Comparison of ENCODE assay signal across 9 cellular contexts in the genomic region with DNA sequence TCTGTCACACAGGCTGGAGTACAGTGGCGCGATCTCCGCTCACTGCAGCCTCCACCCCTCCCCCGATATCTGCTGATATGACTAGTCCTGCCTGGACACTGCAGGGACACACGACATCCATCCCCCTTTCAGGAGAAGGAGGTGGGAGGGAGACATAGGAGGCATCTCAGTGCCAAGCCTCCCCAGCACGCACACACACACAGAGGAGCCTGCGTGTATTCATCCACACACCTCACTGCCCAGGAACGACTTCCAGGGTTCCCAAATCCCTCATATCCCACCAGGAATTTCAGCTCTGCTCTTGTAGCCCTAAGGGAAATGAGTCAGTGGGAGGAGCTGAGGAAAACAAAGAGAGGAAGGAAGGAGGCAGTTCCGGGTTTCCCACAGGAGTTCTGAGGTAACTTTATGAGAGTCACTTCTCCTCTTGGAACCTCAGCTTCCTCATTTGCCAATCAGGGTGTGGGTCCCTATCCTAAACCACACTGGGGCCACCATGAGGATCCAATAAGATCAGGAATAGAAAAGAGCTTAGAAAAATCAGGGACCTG. TPM values are rescaled to one million over a fixed set of nuclear protein-coding genes. Genes with fewer than 3 reads are reported as not detected.
A peak's percentile ranks its signal among the peaks of the same experiment; 100 is the strongest.
DNase-seq lines count a peak whose midpoint lies in the region; ATAC-seq and TF ChIP-seq lines count a peak whose summit lies in the region.
"Had no signal": no experiment of that assay in that cellular context is flagged by ENCODE, and none has a peak within 500 bp of the region (broad histone marks: within the 10 kb centered on the region; RNA-seq: fewer than 3 reads in every experiment).

No MANE protein-coding gene starts in this region.

- H3K4me1 Mint-ChIP-seq in activated CD4-positive, alpha-beta T cell treated with anti-CD3 and anti-CD28 coated beads for 36 hours: peaks cover 6% of the 10 kb centered on the region
- no peaks in the 10 kb centered on the region for H3K4me1 Mint-ChIP-seq in CD4-positive, alpha-beta T cell (ENCODE audit: low read depth)

- no peak overlapping the region for H3K9ac ChIP-seq in fibroblast of lung (ENCODE audit: insufficient read depth, low read length)

- CTCF ChIA-PET in RWPE1 (lab: Yijun Ruan, JAX): interaction anchor here (1.4 kb wide), 1 partner anchor 95 kb away, joined by 6 read pairs; no protein-coding TSS in a partner anchor
- CTCF ChIA-PET in activated CD4-positive, alpha-beta T cell treated with anti-CD3 and anti-CD28 coated beads for 36 hours (lab: Charles Lee): interaction anchor here (0.9 to 1.2 kb wide), 2 partner anchors 11 to 22 kb away, joined by 3 read pairs; no protein-coding TSS in a partner anchor
- CTCF ChIA-PET in CD4-positive, alpha-beta T cell (lab: Charles Lee): no interaction called here

- no peaks in the 10 kb centered on the region for H3K9me3 ChIP-seq in fibroblast of lung (ENCODE audit: control insufficient read depth, insufficient read depth, low read depth, low read length)
- H3K9me3 ChIP-seq in osteoblast (ENCODE audit: low read depth, low read length): no peaks in the 10 kb centered on the region
- no peaks in the 10 kb centered on the region for H3K9me3 ChIP-seq in effector memory CD4-positive, alpha-beta T cell (ENCODE audit: control insufficient read depth, low read length)
- no peaks in the 10 kb centered on the region for H3K9me3 ChIP-seq in CD4-positive, alpha-beta T cell (ENCODE audit: control insufficient read depth, low read length)

- H3K36me3 ChIP-seq in fibroblast of lung (ENCODE audit: control insufficient read depth, insufficient read depth, low read length) (no peaks in the 10 kb centered on the region), osteoblast (ENCODE audit: insufficient read depth, low read length) (no peaks in the 10 kb centered on the region)
- H3K36me3 ChIP-seq in effector memory CD4-positive, alpha-beta T cell (ENCODE audit: control insufficient read depth, insufficient read depth, low read length): no peaks in the 10 kb centered on the region

- POLR2A ChIA-PET in RWPE1 (lab: Yijun Ruan, JAX; ENCODE audit: low non-redundant PET): no interaction called here
- POLR2A ChIA-PET in activated CD4-positive, alpha-beta T cell treated with anti-CD3 and anti-CD28 coated beads for 36 hours (lab: Charles Lee): no interaction called here
- POLR2A ChIA-PET in CD4-positive, alpha-beta T cell (lab: Charles Lee): no interaction called here

- no peak overlapping the region for H3K27ac Mint-ChIP-seq in activated CD4-positive, alpha-beta T cell treated with anti-CD3 and anti-CD28 coated beads for 36 hours
- H3K27ac Mint-ChIP-seq in CD4-positive, alpha-beta T cell: no peak overlapping the region
- H3K27ac Mint-ChIP-seq: activated CD8-positive, alpha-beta T cell treated with anti-CD3 and anti-CD28 coated beads for 36 hours had no signal

- H3K27me3 Mint-ChIP-seq in activated CD4-positive, alpha-beta T cell treated with anti-CD3 and anti-CD28 coated beads for 36 hours: peaks cover 7% of the 10 kb centered on the region
- H3K27me3 Mint-ChIP-seq in CD4-positive, alpha-beta T cell: peaks cover 5% of the 10 kb centered on the region

- H3K4me3 ChIP-seq in fibroblast of lung (replicated peaks in 1 of 4; ENCODE audit: control extremely low read depth in 1 of 4, insufficient read depth in 1 of 4, low read depth in 3 of 4, low read length in 4 of 4) (no peak overlapping the region), osteoblast (ENCODE audit: insufficient read depth, low read length) (no peak overlapping the region)
- H3K4me3 ChIP-seq in effector memory CD4-positive, alpha-beta T cell (ENCODE audit: insufficient read depth, low read depth, low read length, poor library complexity, severe bottlenecking): no peak overlapping the region

- intact Hi-C loops in activated CD4-positive, alpha-beta T cell treated with anti-CD3 and anti-CD28 coated beads for 36 hours (cut with DNase I, micrococcal nuclease): no loop called here
- intact Hi-C loops in CD4-positive, alpha-beta T cell (cut with DNase I, micrococcal nuclease): no loop called here

- H4K20me1 ChIP-seq in fibroblast of lung (ENCODE audit: control insufficient read depth, extremely low read depth, insufficient read depth, low read length) (no peaks in the 10 kb centered on the region), osteoblast (ENCODE audit: insufficient read depth, low read length) (no peaks in the 10 kb centered on the region)

- H3K4me2 ChIP-seq in fibroblast of lung (ENCODE audit: extremely low read depth, insufficient read depth, low read length) (no peak overlapping the region), osteoblast (ENCODE audit: insufficient read depth, low read length) (peak overlapping the region; percentile 54)

- TF ChIP-seq CTCF in RWPE1 (conservative IDR thresholded peaks at IDR 0.05; ENCODE audit: low read depth) (no peak), fibroblast of lung (conservative IDR thresholded peaks at IDR 0.05 in 1 of 2, IDR thresholded peaks at IDR 0.05 in 1 of 2; ENCODE audit: low read depth in 1 of 2, low read length in 2 of 2) (no peak), osteoblast (IDR thresholded peaks at IDR 0.05; ENCODE audit: extremely low read depth, low read depth, low read length) (no peak), GM13977 (IDR thresholded peaks at IDR 0.05; ENCODE audit: extremely low read depth, insufficient read depth, missing control alignments) (no peak)
- no peak for TF ChIP-seq CTCF in CD4-positive, alpha-beta T cell (IDR thresholded peaks at IDR 0.05)

- no peaks in the 10 kb centered on the region for H3K27me3 ChIP-seq in fibroblast of lung (ENCODE audit: control insufficient read depth, insufficient read depth, low read length)
- H3K27me3 ChIP-seq in osteoblast (ENCODE audit: insufficient read depth, low read length): no peaks in the 10 kb centered on the region
- no peaks in the 10 kb centered on the region for H3K27me3 ChIP-seq in effector memory CD4-positive, alpha-beta T cell (replicated peaks; ENCODE audit: control insufficient read depth, insufficient read depth, low read length, poor library complexity, severe bottlenecking)
- peaks cover 4% of the 10 kb centered on the region for H3K27me3 ChIP-seq in CD4-positive, alpha-beta T cell (ENCODE audit: control insufficient read depth, insufficient read depth, low read length)

- ATAC-seq in activated CD4-positive, alpha-beta T cell treated with anti-CD3 and anti-CD28 coated beads for 36 hours: no peak
- ATAC-seq in CD4-positive, alpha-beta T cell (ENCODE audit: poor library complexity): no peak
- ATAC-seq: activated CD8-positive, alpha-beta T cell treated with anti-CD3 and anti-CD28 coated beads for 36 hours had no signal

- H3K4me1 ChIP-seq in fibroblast of lung (ENCODE audit: control insufficient read depth, extremely low read depth, insufficient read depth, low read length) (peaks cover 5% of the 10 kb centered on the region), osteoblast (ENCODE audit: insufficient read depth, low read length) (peaks cover 23% of the 10 kb centered on the region)
- H3K4me1 ChIP-seq in effector memory CD4-positive, alpha-beta T cell (ENCODE audit: control insufficient read depth, insufficient read depth, low read length, poor library complexity, severe bottlenecking): no peaks in the 10 kb centered on the region

- H3K27ac ChIP-seq in RWPE1 (peak overlapping the region; percentile 93), fibroblast of lung (ENCODE audit: insufficient read depth, low read length) (no peak overlapping the region), osteoblast (ENCODE audit: low read depth, low read length) (no peak overlapping the region)
- H3K27ac ChIP-seq in effector memory CD4-positive, alpha-beta T cell (ENCODE audit: insufficient read depth, low read length, poor library complexity, severe bottlenecking): no peak overlapping the region
- no peak overlapping the region for H3K27ac ChIP-seq in CD4-positive, alpha-beta T cell (ENCODE audit: low read depth, low read length)

- peak; percentile 89 for DNase-seq in EH (ENCODE audit: low read depth)
- peak; percentile 91 for DNase-seq in RWPE1 (ENCODE audit: low spot score)
- peak in 1 of 2 donors; percentile 85 for DNase-seq in fibroblast of lung (ENCODE audit: low read depth in 2 of 2)
- DNase-seq in osteoblast (ENCODE audit: insufficient read length, low spot score, missing footprints): peak; percentile 87
- no peak for DNase-seq in GM13977 (ENCODE audit: low spot score)
- no peak for DNase-seq in activated CD4-positive, alpha-beta T cell treated with anti-CD3 and anti-CD28 coated beads for 36 hours
- no peak for DNase-seq in effector memory CD4-positive, alpha-beta T cell
- no peak for DNase-seq in CD4-positive, alpha-beta T cell
- DNase-seq: activated CD8-positive, alpha-beta T cell treated with anti-CD3 and anti-CD28 coated beads for 36 hours had no signal

- peaks cover 2% of the 10 kb centered on the region for H3K9me3 Mint-ChIP-seq in activated CD4-positive, alpha-beta T cell treated with anti-CD3 and anti-CD28 coated beads for 36 hours (ENCODE audit: low read depth)
- H3K9me3 Mint-ChIP-seq in CD4-positive, alpha-beta T cell: no peaks in the 10 kb centered on the region

- H3K79me2 ChIP-seq in fibroblast of lung (ENCODE audit: control insufficient read depth, insufficient read depth, low read length): no peaks in the 10 kb centered on the region
- no peaks in the 10 kb centered on the region for H3K79me2 ChIP-seq in osteoblast (ENCODE audit: insufficient read depth, low read length)

- in situ Hi-C loops in GM13977 (cut with MboI; ENCODE audit: low pct_unique_long_range_greater_than_20kb, low sequenced_read_pairs, unreplicated experiment): loop anchor here (25.0 kb wide), 1 partner anchor 214 kb away; the partner anchor contains the start of gene B3GNT6

- H2AFZ ChIP-seq in fibroblast of lung (ENCODE audit: low read length) (peak overlapping the region; percentile 40), osteoblast (ENCODE audit: low read length) (peak overlapping the region; percentile 59)

- no peaks in the 10 kb centered on the region for H3K36me3 Mint-ChIP-seq in activated CD4-positive, alpha-beta T cell treated with anti-CD3 and anti-CD28 coated beads for 36 hours (ENCODE audit: low read depth)
- H3K36me3 Mint-ChIP-seq in CD4-positive, alpha-beta T cell (ENCODE audit: low read depth): no peaks in the 10 kb centered on the region

- H3K4me3 Mint-ChIP-seq in activated CD4-positive, alpha-beta T cell treated with anti-CD3 and anti-CD28 coated beads for 36 hours: no peak overlapping the region
- H3K4me3 Mint-ChIP-seq in CD4-positive, alpha-beta T cell: no peak overlapping the region
- H3K4me3 Mint-ChIP-seq: activated CD8-positive, alpha-beta T cell treated with anti-CD3 and anti-CD28 coated beads for 36 hours had no signal

RNA-seq across cellular contexts. Expression of gene ACER3, which starts 37.2 kb away (rescaled TPM):
- 5.6 and 6.1 TPM in 2 replicates for total RNA-seq in fibroblast of lung
- 11.8 and 22.3 TPM in 2 replicates for polyA plus RNA-seq in fibroblast of lung
- 6.5 and 12.2 TPM in 2 replicates for polyA plus RNA-seq in fibroblast of lung (2012)
- 1.6 and 2.8 TPM in 2 replicates for polyA minus RNA-seq in fibroblast of lung (ENCODE audit: low replicate concordance)
- total RNA-seq in osteoblast: 9.8 and 11.2 TPM in 2 replicates
- 10 to 100 TPM in 1 of 2 experiments, 1 to 10 TPM in 1; 8.9 to 10.3 TPM for total RNA-seq in activated CD4-positive, alpha-beta T cell treated with anti-CD3 and anti-CD28 coated beads for 36 hours
- 1 to 10 TPM; 6.4 to 7.0 TPM for total RNA-seq in CD4-positive, alpha-beta T cell

RNA-seq across cellular contexts. Expression of gene TSKU, which starts 40.4 kb away (rescaled TPM):
- total RNA-seq in fibroblast of lung (5.0 and 5.1 TPM in 2 replicates), osteoblast (23.5 and 24.2 TPM in 2 replicates)
- 4.5 and 10.6 TPM in 2 replicates for polyA plus RNA-seq in fibroblast of lung
- 6.1 and 16.1 TPM in 2 replicates for polyA plus RNA-seq in fibroblast of lung (2012)
- polyA minus RNA-seq in fibroblast of lung (ENCODE audit: low replicate concordance): 8.2 and 21.6 TPM in 2 replicates
- total RNA-seq in activated CD4-positive, alpha-beta T cell treated with anti-CD3 and anti-CD28 coated beads for 36 hours: 1 to 10 TPM; 8.0 to 8.3 TPM
- total RNA-seq in CD4-positive, alpha-beta T cell: under 1 TPM in 1 of 2 experiments, not detected in 1; 0.06 TPM

Comparison
In these comparisons a context has a peak if more than half of its experiments do, and no peak if none do; other contexts are left out.
1. DNase-seq: peak in EH (single experiment), RWPE1 (single experiment) and osteoblast (single experiment); none in GM13977 (single experiment), activated CD4-positive, alpha-beta T cell treated with anti-CD3 and anti-CD28 coated beads for 36 hours (single experiment), effector memory CD4-positive, alpha-beta T cell (0 of 3) and CD4-positive, alpha-beta T cell (0 of 10).